9 cellular contexts compared by ENCODE assay signal in genomic region chrX:134520860-134521390, GRCh38.
A peak's percentile ranks its signal among the peaks of the same experiment; 100 is the strongest.
DNase-seq lines count a peak whose midpoint lies in the region; ATAC-seq and TF ChIP-seq lines count a peak whose summit lies in the region.
"Had no signal": no experiment of that assay in that cellular context is flagged by ENCODE, and none has a peak within 500 bp of the region (broad histone marks: within the 10 kb centered on the region; RNA-seq: fewer than 3 reads in every experiment).

No MANE protein-coding gene starts in this region.

- no peaks in the 10 kb centered on the region for H3K9me2 ChIP-seq in Loucy (replicated peaks; ENCODE audit: low read depth, low read length)

- H3K4me1 ChIP-seq in Loucy (ENCODE audit: insufficient read depth, low read length, poor library complexity, severe bottlenecking) (no peaks in the 10 kb centered on the region), foreskin keratinocyte (no peaks in the 10 kb centered on the region), gastrocnemius medialis (no peaks in the 10 kb centered on the region)

- H3K27ac ChIP-seq in foreskin keratinocyte: no peak overlapping the region
- H3K27ac ChIP-seq in gastrocnemius medialis: no peak overlapping the region
- H3K27ac ChIP-seq: epithelial cell of prostate had no signal

- H3K27me3 ChIP-seq in Loucy (ENCODE audit: insufficient read depth, low read length, poor library complexity, severe bottlenecking) (no peaks in the 10 kb centered on the region), foreskin keratinocyte (no peaks in the 10 kb centered on the region), gastrocnemius medialis (no peaks in the 10 kb centered on the region)

- TF ChIP-seq POLR2A in gastrocnemius medialis (IDR thresholded peaks at IDR 0.05): no peak

- no peak overlapping the region for H3K9ac ChIP-seq in Loucy (ENCODE audit: low read depth, low read length, poor library complexity, severe bottlenecking)

- DNase-seq in AG08395 (ENCODE audit: low spot score) (peak; percentile 69), SK-N-DZ (ENCODE audit: low spot score) (peak; percentile 73), foreskin keratinocyte (peak; percentile 13 to 50), gastrocnemius medialis (no peak), occipital lobe (lab: John Stamatoyannopoulos, UW) (no peak)

- in situ Hi-C loops in gastrocnemius medialis (cut with MboI; ENCODE audit: low sequenced_read_pairs in 4 of 4): loop anchor here in 2 of 4 donors (5.0 to 10.0 kb wide), 2 partner anchors 234 to 236 kb away; no protein-coding TSS in a partner anchor

- H3K4me2 ChIP-seq in Loucy (ENCODE audit: low read depth, low read length, poor library complexity, severe bottlenecking): no peak overlapping the region

- TF ChIP-seq CTCF in GM12875 (IDR thresholded peaks at IDR 0.05; ENCODE audit: borderline replicate concordance, insufficient read depth, low read depth, low read length): peak; percentile 46; the same call in 1 of the 2 replicates
- TF ChIP-seq CTCF in Loucy (conservative IDR thresholded peaks at IDR 0.05; ENCODE audit: low read length): peak; percentile 63
- peak; percentile 74 for TF ChIP-seq CTCF in foreskin keratinocyte (conservative IDR thresholded peaks at IDR 0.05)
- peak; percentile 23 to 59 (median 37) for TF ChIP-seq CTCF in gastrocnemius medialis (IDR thresholded peaks at IDR 0.05 in 4 of 5, conservative IDR thresholded peaks at IDR 0.05 in 1 of 5)

- ATAC-seq in foreskin keratinocyte: peak; percentile 67
- ATAC-seq in gastrocnemius medialis: peak in 1 of 2 donors; percentile 81
- ATAC-seq in GM19328 (IDR thresholded peaks at IDR 0.05; ENCODE audit: unreplicated experiment): no peak

- intact Hi-C loops in gastrocnemius medialis (cut with DNase I; ENCODE audit: low total_unique reads): loop anchor here (1.0 kb wide), 1 partner anchor 232 kb away; no protein-coding TSS in a partner anchor

- no peaks in the 10 kb centered on the region for H4K20me1 ChIP-seq in Loucy (ENCODE audit: insufficient read depth, low read length, poor library complexity, severe bottlenecking)

- H3F3A ChIP-seq in Loucy (ENCODE audit: low read depth): no peaks in the 10 kb centered on the region

- no peak overlapping the region for H2AFZ ChIP-seq in Loucy (ENCODE audit: low read length)

- H3K79me2 ChIP-seq in Loucy (ENCODE audit: insufficient read depth, low read length): no peaks in the 10 kb centered on the region

- H3K9me3 ChIP-seq in Loucy (ENCODE audit: insufficient read depth, low read depth, low read length): no peaks in the 10 kb centered on the region
- H3K9me3 ChIP-seq in gastrocnemius medialis: no peaks in the 10 kb centered on the region

- H3K36me3 ChIP-seq in Loucy (ENCODE audit: insufficient read depth, low read length): no peaks in the 10 kb centered on the region
- H3K36me3 ChIP-seq in gastrocnemius medialis: no peaks in the 10 kb centered on the region

- H3K4me3 ChIP-seq in GM12875 (ENCODE audit: low read depth, low read length) (no peak overlapping the region), Loucy (ENCODE audit: low read length, poor library complexity, severe bottlenecking) (no peak overlapping the region), gastrocnemius medialis (no peak overlapping the region)

Comparison
In these comparisons a context has a peak if more than half of its experiments do, and no peak if none do; other contexts are left out.
1. DNase-seq: peak in AG08395 (single experiment), SK-N-DZ (single experiment) and foreskin keratinocyte (2 of 2); none in gastrocnemius medialis (0 of 2) and occipital lobe (single experiment).
2. Peak in every context shown above with its lines, with median percentiles within 50 percentile points of each other: CTCF ChIP-seq.